Comparison of ENCODE assay signal across 10 cellular contexts in the genomic region with DNA sequence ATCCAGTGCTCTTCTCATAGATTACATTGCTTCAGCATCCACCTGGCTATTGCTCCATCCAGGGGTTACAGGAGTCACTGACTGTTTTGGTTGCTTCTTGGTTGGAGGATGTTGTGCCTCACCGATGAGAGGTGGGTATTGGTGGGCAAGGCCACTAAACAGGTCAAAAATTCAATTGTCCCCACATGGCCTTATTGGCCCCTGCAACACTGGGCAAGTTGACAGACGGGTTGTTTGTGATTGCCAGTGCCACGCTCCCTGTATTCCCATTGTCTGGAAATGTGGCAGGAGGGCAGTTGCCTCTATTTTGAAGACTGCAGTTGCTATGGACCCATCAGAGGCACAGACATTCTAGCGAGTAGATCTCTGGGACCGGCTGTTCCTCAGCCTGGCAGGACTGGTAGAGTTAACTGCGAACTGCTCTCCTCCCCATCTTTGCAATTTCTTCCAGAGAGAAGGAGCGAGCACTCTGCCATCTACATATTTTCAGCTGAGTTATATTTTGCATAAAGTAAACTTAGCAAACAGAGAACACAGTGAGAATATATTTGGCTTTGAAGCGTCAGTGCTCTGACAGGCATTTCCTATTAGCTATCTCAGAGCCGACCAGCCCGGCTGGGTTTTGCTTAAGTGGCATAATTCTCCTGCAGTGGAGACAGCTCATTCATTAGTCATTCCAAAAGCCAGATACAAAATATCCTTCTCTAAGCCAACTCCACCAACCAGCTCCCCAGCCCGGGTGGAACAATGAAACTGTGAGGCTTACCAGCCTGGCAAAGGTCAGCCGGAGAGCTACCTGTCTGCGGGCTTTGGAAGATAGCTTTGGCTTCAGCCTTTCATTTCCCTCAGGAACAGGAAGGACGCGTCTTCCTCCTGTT. TPM values are rescaled to one million over a fixed set of nuclear protein-coding genes. Genes with fewer than 3 reads are reported as not detected.
DNase-seq lines count a peak whose midpoint lies in the region; ATAC-seq, FAIRE-seq and TF ChIP-seq lines count a peak whose summit lies in the region.
"Had no signal": no experiment of that assay in that cellular context is flagged by ENCODE, and none has a peak within 500 bp of the region (broad histone marks: within the 10 kb centered on the region; RNA-seq: fewer than 3 reads in every experiment).

No MANE protein-coding gene starts in this region.

- CTCF ChIA-PET in K562 (lab: Yijun Ruan, JAX; ENCODE audit: low intra/inter-chr PET ratio), result no interaction called here

- WGBS in K562 (ENCODE audit: insufficient coverage, low coverage, missing lambda C conversion rate), result 31% methylated on average over 12 of the region's 15 CpGs
- 47% methylated on average over 15 of the region's 15 CpGs for WGBS in smooth muscle cell (ENCODE audit: low lambda C conversion rate)

- H3K4me2 ChIP-seq in K562 (ENCODE audit: insufficient read depth, low read length), result no peak overlapping the region
- H3K4me2 ChIP-seq in smooth muscle cell, result peak overlapping the region; percentile 22

- intact Hi-C loops in K562 (cut with micrococcal nuclease), result no loop called here

- peak; percentile 45 for DNase-seq in HTR-8/SVneo (ENCODE audit: insufficient read length, low spot score)
- no peak for DNase-seq in K562 (ENCODE audit: extremely low read depth in 1 of 4, low spot score in 3 of 4)
- peak; percentile 78 for DNase-seq in iris pigment epithelial cell (ENCODE audit: low read depth)
- DNase-seq in smooth muscle cell (lab: John Stamatoyannopoulos, UW; ENCODE audit: unreplicated experiment), result no peak
- DNase-seq in cerebellar cortex (ENCODE audit: low spot score), result no peak
- no peak for DNase-seq in NK-92 treated with Interleukin-12 subunit alpha and Interleukin-12 subunit beta, amount 100 ng/mL, for 24 hours (lab: John Stamatoyannopoulos, UW)
- no peak for DNase-seq in glomerular visceral epithelial cell (ENCODE audit: extremely low spot score)
- DNase-seq: activated CD4-positive, alpha-beta memory T cell treated with anti-CD3 and anti-CD28 coated beads, Interleukin-2, amount 10 ng/mL, durations not matched to agents 7 days and 5 days had no signal

- no peaks in the 10 kb centered on the region for H3K9me1 ChIP-seq in K562 (ENCODE audit: control insufficient read depth, insufficient read depth, low read length)

- H2AFZ ChIP-seq in K562 (ENCODE audit: low read depth, low read length) (peak overlapping the region; percentile 44), smooth muscle cell (ENCODE audit: low read depth) (no peak overlapping the region)

- no peak for ATAC-seq in K562
- ATAC-seq in GM18870 (IDR thresholded peaks at IDR 0.05; ENCODE audit: unreplicated experiment), result no peak

- BruUV-seq in K562 (replicated peaks; lab: Mats Ljungman, UMichigan), result no TSS peak

- TF ChIP-seq CTCF in K562 (IDR thresholded peaks at IDR 0.05 in 2 of 3, conservative IDR thresholded peaks at IDR 0.05 in 1 of 3; ENCODE audit: insufficient read depth in 2 of 3, low read depth in 1 of 3, low read length in 3 of 3), result no peak
- no peak for TF ChIP-seq CTCF in smooth muscle cell (IDR thresholded peaks at IDR 0.05; ENCODE audit: borderline replicate concordance, insufficient read depth, poor library complexity, severe bottlenecking)

- H3K9ac ChIP-seq in K562 (ENCODE audit: insufficient read depth in 1 of 2, low read depth in 2 of 2, low read length in 2 of 2), result no peak overlapping the region
- H3K9ac ChIP-seq in smooth muscle cell (ENCODE audit: low read depth), result peak overlapping the region; percentile 24

- no peak for TF ChIP-seq RAD21 in K562 (CRISPR knock-in tag; conservative IDR thresholded peaks at IDR 0.05 in 1 of 2, IDR thresholded peaks at IDR 0.05 in 1 of 2)

- H3K9me3 ChIP-seq in K562 (replicated peaks; ENCODE audit: control insufficient read depth, insufficient read depth, low read depth, low read length) (no peaks in the 10 kb centered on the region), smooth muscle cell (replicated peaks; ENCODE audit: low read depth) (no peaks in the 10 kb centered on the region)

- POLR2A ChIA-PET in K562 (lab: Yijun Ruan, JAX), result interaction anchor here (0.6 to 1.1 kb wide), 3 partner anchors 20 to 272 kb away, joined by 3 to 4 read pairs (median 3); no protein-coding TSS in a partner anchor

- no peaks in the 10 kb centered on the region for H4K20me1 ChIP-seq in K562 (replicated peaks; ENCODE audit: control insufficient read depth, insufficient read depth, low read length)
- no peaks in the 10 kb centered on the region for H4K20me1 ChIP-seq in smooth muscle cell (ENCODE audit: low read depth)

- H3K79me2 ChIP-seq in K562 (ENCODE audit: control insufficient read depth, insufficient read depth, low read length) (no peaks in the 10 kb centered on the region), smooth muscle cell (ENCODE audit: low read depth) (no peaks in the 10 kb centered on the region)

- TF ChIP-seq POLR2A in K562 (conservative IDR thresholded peaks at IDR 0.05), result no peak

- no peaks in the 10 kb centered on the region for H3K36me3 ChIP-seq in K562 (ENCODE audit: control insufficient read depth, insufficient read depth, low read length)
- no peaks in the 10 kb centered on the region for H3K36me3 ChIP-seq in smooth muscle cell (ENCODE audit: low read depth)

- H3K27me3 ChIP-seq in K562 (ENCODE audit: control insufficient read depth in 2 of 2, insufficient read depth in 2 of 2, low read length in 2 of 2) (peaks cover 7 to 10% of the 10 kb centered on the region in 2 experiments; a peak in 4 of 5 replicates), smooth muscle cell (ENCODE audit: low read depth) (no peaks in the 10 kb centered on the region)

- no peak for TF ChIP-seq EP300 in K562 (IDR thresholded peaks at IDR 0.05; ENCODE audit: low read length)

- no peak overlapping the region for H3K4me3 ChIP-seq in K562
- no peak overlapping the region for H3K4me3 ChIP-seq in smooth muscle cell

- peaks cover 16% of the 10 kb centered on the region for H3F3A ChIP-seq in smooth muscle cell (ENCODE audit: low read depth)

- in situ Hi-C loops in K562 (cut with MboI), result no loop called here

- FAIRE-seq in HTR-8/SVneo (lab: Jason Lieb, UNC) (no peak), K562 (lab: Jason Lieb, UNC) (no peak)
- FAIRE-seq: RCC 7860 had no signal

- peaks cover 21 to 26% of the 10 kb centered on the region in 2 experiments; a peak in 4 of 5 replicates for H3K4me1 ChIP-seq in K562 (replicated peaks in 1 of 2; ENCODE audit: control insufficient read depth in 2 of 2, insufficient read depth in 2 of 2, low read length in 2 of 2)
- H3K4me1 ChIP-seq in smooth muscle cell (ENCODE audit: low read depth), result peaks cover 28% of the 10 kb centered on the region

- no peak overlapping the region for H3K27ac ChIP-seq in K562 (ENCODE audit: extremely low read depth, low read depth, low read length)
- peak overlapping the region; percentile 79 for H3K27ac ChIP-seq in smooth muscle cell (ENCODE audit: low read depth)

TF ChIP-seq in K562, 482 proteins besides CTCF, POLR2A, EP300 and RAD21:
- TF ChIP-seq NCOA1 (IDR thresholded peaks at IDR 0.05; ENCODE audit: low read depth) (no peak), NONO (IDR thresholded peaks at IDR 0.05; ENCODE audit: low read depth in 2 of 2, low read length in 1 of 2) (no peak), MAFG (tag; conservative IDR thresholded peaks at IDR 0.05) (peak; percentile 26; the same call in 1 of the 2 replicates)

RNA-seq across cellular contexts. Expression of gene MAGEF1, which starts 26.0 kb away (rescaled TPM):
- total RNA-seq in K562 (2011; cell fraction: chromatin; rRNA removed; ENCODE audit: low replicate concordance), result 7.7 and 11.5 TPM in 2 replicates
- 7.8 and 9.0 TPM in 2 replicates for total RNA-seq in K562 (2011; cell fraction: nucleolus; rRNA removed)
- total RNA-seq in K562 (2011; cell fraction: nucleoplasm; rRNA removed), result 10.5 and 11.5 TPM in 2 replicates
- total RNA-seq in K562 (2014; rRNA removed), result 31.9 and 36.4 TPM in 2 replicates
- total RNA-seq in K562 (2014; rRNA removed; fragmentation: Illumina TruSeq; extraction: Trizol), result 19.8 and 22.1 TPM in 2 replicates
- 20.8 and 21.9 TPM in 2 replicates for total RNA-seq in K562 (2015; rRNA removed; fragmentation: Illumina TruSeq; extraction: Trizol)
- 24.4 and 29.0 TPM in 2 replicates for total RNA-seq in K562 (2021)
- 13.5 and 19.5 TPM in 2 replicates for polyA plus RNA-seq in K562 (2011; rRNA removed)
- 15.3 and 15.8 TPM in 2 replicates for polyA plus RNA-seq in K562 (2011; cell fraction: cytosol; rRNA removed)
- 9.4 and 11.3 TPM in 2 replicates for polyA plus RNA-seq in K562 (2011; cell fraction: nucleus; rRNA removed)
- polyA plus RNA-seq in K562 (2012), result 24.1 and 29.7 TPM in 2 replicates
- 15.8 and 23.4 TPM in 2 replicates for polyA plus RNA-seq in K562 (2014; fragmentation: Illumina TruSeq; extraction: Trizol)
- polyA plus RNA-seq in K562 (2014; fragmentation: Nextera tagmentation; extraction: Ambion mirVana), result 1 to 10 TPM; 1.5 to 2.5 TPM
- 39.1 and 43.4 TPM in 2 replicates for polyA plus RNA-seq in K562 (2014; rRNA removed)
- polyA minus RNA-seq in K562 (2011; rRNA and poly(A)+ RNA removed), result 8.7 and 10.9 TPM in 2 replicates
- 4.7 and 7.5 TPM in 2 replicates for polyA minus RNA-seq in K562 (2011; cell fraction: cytosol; rRNA and poly(A)+ RNA removed)
- 3.4 and 4.9 TPM in 2 replicates for polyA minus RNA-seq in K562 (2011; cell fraction: nucleus; rRNA and poly(A)+ RNA removed)
- total RNA-seq in smooth muscle cell, result 37.0 and 44.8 TPM in 2 replicates
- 52.7 and 59.8 TPM in 2 replicates for polyA plus RNA-seq in smooth muscle cell

Comparison
In these comparisons a context has a peak if more than half of its experiments do, and no peak if none do; other contexts are left out.
1. DNase-seq: peak in HTR-8/SVneo (single experiment) and iris pigment epithelial cell (single experiment); none in K562 (0 of 4), smooth muscle cell (single experiment), cerebellar cortex (single experiment), NK-92 treated with Interleukin-12 subunit alpha and Interleukin-12 subunit beta, amount 100 ng/mL, for 24 hours (single experiment) and glomerular visceral epithelial cell (single experiment).